ENCODE assay signal across 7 cellular contexts in the genomic region with DNA sequence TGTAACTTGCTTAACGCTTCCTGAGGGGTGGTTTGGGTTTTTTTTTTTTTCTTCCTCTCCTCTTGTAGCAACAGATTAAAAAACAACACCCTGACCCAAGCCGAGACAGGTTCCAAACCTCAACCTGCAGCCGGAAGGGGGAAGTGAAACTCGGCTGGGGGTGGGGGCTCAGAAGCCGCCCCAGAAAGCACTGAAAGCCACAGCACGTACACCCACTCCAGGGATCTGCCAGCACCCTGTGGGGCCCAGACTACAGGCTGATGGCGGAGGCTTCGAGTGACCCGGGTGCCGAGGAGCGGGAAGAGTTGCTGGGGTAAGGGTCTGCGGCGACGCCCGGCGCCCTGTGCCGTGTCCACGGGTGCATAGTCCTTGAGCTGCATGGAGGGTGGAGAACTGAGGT. TPM values are rescaled to one million over a fixed set of nuclear protein-coding genes. Genes with fewer than 3 reads are reported as not detected.
DNase-seq lines count a peak whose midpoint lies in the region; FAIRE-seq and TF ChIP-seq lines count a peak whose summit lies in the region.

A gene with protein sequence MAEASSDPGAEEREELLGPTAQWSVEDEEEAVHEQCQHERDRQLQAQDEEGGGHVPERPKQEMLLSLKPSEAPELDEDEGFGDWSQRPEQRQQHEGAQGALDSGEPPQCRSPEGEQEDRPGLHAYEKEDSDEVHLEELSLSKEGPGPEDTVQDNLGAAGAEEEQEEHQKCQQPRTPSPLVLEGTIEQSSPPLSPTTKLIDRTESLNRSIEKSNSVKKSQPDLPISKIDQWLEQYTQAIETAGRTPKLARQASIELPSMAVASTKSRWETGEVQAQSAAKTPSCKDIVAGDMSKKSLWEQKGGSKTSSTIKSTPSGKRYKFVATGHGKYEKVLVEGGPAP (plus strand): TSS at position 200 of the 400 bp plus-strand sequence. CDS start 61 bp downstream, at position 261.

- H3K9ac ChIP-seq in kidney (ENCODE audit: low read length in 2 of 2) (no peak within 1 kb of the TSS), endodermal cell (ENCODE audit: extremely low read depth, low read length, poor library complexity, severe bottlenecking) (no peak within 1 kb of the TSS)

- no peak within 1 kb of the TSS for H3K27ac Mint-ChIP-seq in endodermal cell
- H3K27ac Mint-ChIP-seq in endothelial cell (ENCODE audit: unreplicated experiment), result no peak within 1 kb of the TSS

- H3K4me1 ChIP-seq in kidney (ENCODE audit: control insufficient read depth in 1 of 2, insufficient read depth in 1 of 2, low read depth in 1 of 2, low read length in 2 of 2), result peaks cover 0 to 2% of the 10 kb centered on the region in 2 donors
- H3K4me1 ChIP-seq in endodermal cell (ENCODE audit: control insufficient read depth, insufficient read depth, low read length), result no peaks in the 10 kb centered on the region

- H3K36me3 ChIP-seq in kidney (ENCODE audit: control insufficient read depth in 1 of 2, insufficient read depth in 2 of 2, low read length in 2 of 2) (no peaks in the 10 kb centered on the region), endodermal cell (ENCODE audit: control insufficient read depth, insufficient read depth, low read length) (no peaks in the 10 kb centered on the region)

- TF ChIP-seq CTCF in GM20000 (IDR thresholded peaks at IDR 0.05; ENCODE audit: extremely low read depth, missing control alignments) (no peak), kidney (IDR thresholded peaks at IDR 0.05; ENCODE audit: borderline replicate concordance, extremely low read depth, insufficient read depth) (no peak), endodermal cell (conservative IDR thresholded peaks at IDR 0.05) (no peak), endothelial cell (IDR thresholded peaks at IDR 0.05; ENCODE audit: unreplicated experiment) (no peak)

- H3K4me3 Mint-ChIP-seq in endodermal cell (no peak within 1 kb of the TSS), endothelial cell (ENCODE audit: unreplicated experiment) (no peak within 1 kb of the TSS)

- intact Hi-C loops in kidney (cut with DNase I), result no loop called here

- peak within 1 kb of the TSS; percentile 11; the same call in 1 of the 2 replicates for H3K4me3 ChIP-seq in Jurkat, Clone E6-1 (ENCODE audit: low read length)
- H3K4me3 ChIP-seq in kidney (ENCODE audit: low read length in 2 of 2) (no peak within 1 kb of the TSS), endodermal cell (ENCODE audit: low read length) (no peak within 1 kb of the TSS)

- H3K36me3 Mint-ChIP-seq in endodermal cell (ENCODE audit: low read depth) (no peaks in the 10 kb centered on the region), endothelial cell (ENCODE audit: low read depth, unreplicated experiment) (no peaks in the 10 kb centered on the region)

- H3K9me3 ChIP-seq in kidney (ENCODE audit: control insufficient read depth in 1 of 2, low read length in 2 of 2), result no peaks in the 10 kb centered on the region
- H3K9me3 ChIP-seq in endodermal cell (ENCODE audit: control insufficient read depth, low read length), result no peaks in the 10 kb centered on the region

- no peak within 1 kb of the TSS for H3K27ac ChIP-seq in kidney (ENCODE audit: low read depth in 2 of 2, low read length in 2 of 2)
- no peak within 1 kb of the TSS for H3K27ac ChIP-seq in endodermal cell (ENCODE audit: low read depth, low read length)

- FAIRE-seq in kidney (lab: Jason Lieb, UNC), result no peak

- DNase-seq in GM20000 (ENCODE audit: low spot score), result peak; percentile 94
- DNase-seq in Jurkat, Clone E6-1 (ENCODE audit: low read depth, low spot score), result peak; percentile 46
- DNase-seq in activated CD8-positive, alpha-beta memory T cell treated with anti-CD3 and anti-CD28 coated beads for 48 hours (ENCODE audit: low read depth in 2 of 3, low spot score in 2 of 3), result peak in 2 of 3 experiments; percentile 57 to 81
- peak; percentile 82 for DNase-seq in kidney
- DNase-seq in stimulated activated CD8-positive, alpha-beta memory T cell treated with anti-CD3 and anti-CD28 coated beads, Interleukin-4, amount 100 ng/mL, for 1 hour (ENCODE audit: low read depth in 2 of 2, low spot score in 1 of 2), result peak; percentile 47 to 59
- no peak for DNase-seq in endodermal cell
- no peak for DNase-seq in endothelial cell (ENCODE audit: low spot score)

- no peaks in the 10 kb centered on the region for H3K27me3 Mint-ChIP-seq in endodermal cell (ENCODE audit: insufficient read depth)
- peaks cover 10% of the 10 kb centered on the region for H3K27me3 Mint-ChIP-seq in endothelial cell (ENCODE audit: unreplicated experiment)

- 86 to 92% methylated on average over 16 to 17 of the region's 18 CpGs for WGBS in endodermal cell (ENCODE audit: insufficient coverage in 1 of 2, insufficient read length in 1 of 2), 2 experiments

- no peaks in the 10 kb centered on the region for H3K27me3 ChIP-seq in endodermal cell (ENCODE audit: control insufficient read depth, insufficient read depth, low read length, poor library complexity, severe bottlenecking)

- H3K9me3 Mint-ChIP-seq in endodermal cell (no peaks in the 10 kb centered on the region), endothelial cell (ENCODE audit: unreplicated experiment) (no peaks in the 10 kb centered on the region)

- H3K4me1 Mint-ChIP-seq in endodermal cell (no peaks in the 10 kb centered on the region), endothelial cell (ENCODE audit: unreplicated experiment) (no peaks in the 10 kb centered on the region)

RNA-seq across cellular contexts. Expression of the gene that starts here (rescaled TPM):
- 10.3 TPM for polyA plus RNA-seq in Jurkat, Clone E6-1 (2012; ENCODE audit: insufficient read depth, insufficient read length)
- 26.1 TPM for total RNA-seq in kidney
- polyA plus RNA-seq in kidney (ENCODE audit: insufficient read depth, low read depth, low replicate concordance), result 8.4 TPM
- not detected for total RNA-seq in endodermal cell
- polyA plus RNA-seq in endodermal cell (2013, experiment 1 of 2), result not detected
- polyA plus RNA-seq in endodermal cell (2013, experiment 2 of 2), result 0.25 TPM
- not detected for total RNA-seq in endothelial cell (ENCODE audit: unreplicated experiment)

Comparison
In these comparisons a context has a peak if more than half of its experiments do, and no peak if none do; other contexts are left out.
1. RNA of the gene that starts here (total RNA-seq): 26.1 TPM in kidney (single experiment); not detected in endothelial cell (single experiment) and not detected in endodermal cell; every median in the first group is over 10 times any median in the second.
2. DNase-seq: peak in GM20000 (single experiment), Jurkat, Clone E6-1 (single experiment), activated CD8-positive, alpha-beta memory T cell treated with anti-CD3 and anti-CD28 coated beads for 48 hours (2 of 3), kidney (single experiment) and stimulated activated CD8-positive, alpha-beta memory T cell treated with anti-CD3 and anti-CD28 coated beads, Interleukin-4, amount 100 ng/mL, for 1 hour (2 of 2); none in endodermal cell (single experiment) and endothelial cell (single experiment).